ENCODE assay signal across 8 cellular contexts in the genomic region with DNA sequence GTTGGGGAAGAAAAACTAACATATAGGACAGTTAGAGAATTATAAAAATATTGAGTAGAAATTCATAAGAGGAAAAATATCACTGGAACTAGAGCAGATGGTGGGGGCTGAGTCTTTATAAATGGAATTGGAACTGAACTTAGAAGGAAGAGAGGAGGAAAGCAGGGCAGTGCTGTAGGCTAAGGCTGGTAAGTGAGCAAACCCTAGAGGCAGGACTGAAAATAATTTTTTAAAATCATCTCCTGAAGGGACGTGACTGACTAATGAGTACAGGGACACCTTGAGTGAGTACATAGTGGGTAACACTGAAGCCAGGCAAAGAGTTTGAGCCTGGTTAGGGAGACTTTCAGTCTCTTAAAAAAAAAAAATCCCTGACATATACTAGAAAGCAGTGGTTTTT.
DNase-seq lines count a peak whose midpoint lies in the region; ATAC-seq and TF ChIP-seq lines count a peak whose summit lies in the region.

No MANE protein-coding gene starts in this region.

- intact Hi-C loops in activated CD4-positive, alpha-beta T cell treated with anti-CD3 and anti-CD28 coated beads for 36 hours (cut with DNase I, micrococcal nuclease): no loop called here
- intact Hi-C loops in activated CD4-positive, alpha-beta memory T cell treated with anti-CD3 and anti-CD28 coated beads for 36 hours (cut with micrococcal nuclease): no loop called here

- peaks cover 2% of the 10 kb centered on the region for H3K4me1 Mint-ChIP-seq in activated CD4-positive, alpha-beta T cell treated with anti-CD3 and anti-CD28 coated beads for 36 hours
- no peaks in the 10 kb centered on the region for H3K4me1 Mint-ChIP-seq in stimulated activated effector memory CD8-positive, alpha-beta T cell treated with anti-CD3 and anti-CD28 coated beads, Interleukin-12 subunit alpha, Interleukin-12 subunit beta, amount 100 ng/mL, for 72 hours
- H3K4me1 Mint-ChIP-seq in activated CD4-positive, alpha-beta memory T cell treated with anti-CD3 and anti-CD28 coated beads for 36 hours (ENCODE audit: low read depth): peaks cover under 1% of the 10 kb centered on the region

- CTCF ChIA-PET in activated CD4-positive, alpha-beta T cell treated with anti-CD3 and anti-CD28 coated beads for 36 hours (lab: Charles Lee): no interaction called here
- CTCF ChIA-PET in activated CD4-positive, alpha-beta memory T cell treated with anti-CD3 and anti-CD28 coated beads for 36 hours (lab: Charles Lee): interaction anchor here (0.7 to 1.2 kb wide), 2 partner anchors 26 to 40 kb away, joined by 3 read pairs; no protein-coding TSS in a partner anchor

- no peaks in the 10 kb centered on the region for H3K27me3 Mint-ChIP-seq in activated CD4-positive, alpha-beta T cell treated with anti-CD3 and anti-CD28 coated beads for 36 hours
- no peaks in the 10 kb centered on the region for H3K27me3 Mint-ChIP-seq in activated CD4-positive, alpha-beta memory T cell treated with anti-CD3 and anti-CD28 coated beads for 36 hours

- H3K4me3 Mint-ChIP-seq in activated CD4-positive, alpha-beta T cell treated with anti-CD3 and anti-CD28 coated beads for 36 hours: no peak overlapping the region
- no peak overlapping the region for H3K4me3 Mint-ChIP-seq in stimulated activated effector memory CD8-positive, alpha-beta T cell treated with anti-CD3 and anti-CD28 coated beads, Interleukin-12 subunit alpha, Interleukin-12 subunit beta, amount 100 ng/mL, for 72 hours
- no peak overlapping the region for H3K4me3 Mint-ChIP-seq in activated CD4-positive, alpha-beta memory T cell treated with anti-CD3 and anti-CD28 coated beads for 36 hours

- in situ Hi-C loops in GM13976 (cut with MboI; ENCODE audit: low sequenced_read_pairs, unreplicated experiment): no loop called here

- POLR2A ChIA-PET in activated CD4-positive, alpha-beta T cell treated with anti-CD3 and anti-CD28 coated beads for 36 hours (lab: Charles Lee): no interaction called here
- POLR2A ChIA-PET in activated CD4-positive, alpha-beta memory T cell treated with anti-CD3 and anti-CD28 coated beads for 36 hours (lab: Charles Lee): no interaction called here

- H3K36me3 Mint-ChIP-seq in activated CD4-positive, alpha-beta T cell treated with anti-CD3 and anti-CD28 coated beads for 36 hours (ENCODE audit: low read depth): peaks cover 2% of the 10 kb centered on the region
- H3K36me3 Mint-ChIP-seq in stimulated activated effector memory CD8-positive, alpha-beta T cell treated with anti-CD3 and anti-CD28 coated beads, Interleukin-12 subunit alpha, Interleukin-12 subunit beta, amount 100 ng/mL, for 72 hours: no peaks in the 10 kb centered on the region
- H3K36me3 Mint-ChIP-seq in activated CD4-positive, alpha-beta memory T cell treated with anti-CD3 and anti-CD28 coated beads for 36 hours: no peaks in the 10 kb centered on the region

- H3K27ac Mint-ChIP-seq in activated CD4-positive, alpha-beta T cell treated with anti-CD3 and anti-CD28 coated beads for 36 hours: no peak overlapping the region
- H3K27ac Mint-ChIP-seq in stimulated activated effector memory CD8-positive, alpha-beta T cell treated with anti-CD3 and anti-CD28 coated beads, Interleukin-12 subunit alpha, Interleukin-12 subunit beta, amount 100 ng/mL, for 72 hours: no peak overlapping the region
- no peak overlapping the region for H3K27ac Mint-ChIP-seq in activated CD4-positive, alpha-beta memory T cell treated with anti-CD3 and anti-CD28 coated beads for 36 hours

- no peak for TF ChIP-seq EP300 in Ishikawa (IDR thresholded peaks at IDR 0.05; ENCODE audit: borderline replicate concordance)

- ATAC-seq in activated CD4-positive, alpha-beta T cell treated with anti-CD3 and anti-CD28 coated beads for 36 hours: peak; percentile 39
- ATAC-seq in stimulated activated effector memory CD8-positive, alpha-beta T cell treated with anti-CD3 and anti-CD28 coated beads, Interleukin-12 subunit alpha, Interleukin-12 subunit beta, amount 100 ng/mL, for 72 hours: peak; percentile 50

- no peak for TF ChIP-seq CTCF in GM13976 (IDR thresholded peaks at IDR 0.05; ENCODE audit: borderline replicate concordance, control extremely low read depth, extremely low read depth, insufficient read depth, missing control alignments)

- peak; percentile 70 for TF ChIP-seq RAD21 in Ishikawa (IDR thresholded peaks at IDR 0.05; ENCODE audit: low read depth)

- H3K9me3 Mint-ChIP-seq in activated CD4-positive, alpha-beta T cell treated with anti-CD3 and anti-CD28 coated beads for 36 hours (ENCODE audit: low read depth): no peaks in the 10 kb centered on the region
- H3K9me3 Mint-ChIP-seq in stimulated activated effector memory CD8-positive, alpha-beta T cell treated with anti-CD3 and anti-CD28 coated beads, Interleukin-12 subunit alpha, Interleukin-12 subunit beta, amount 100 ng/mL, for 72 hours: no peaks in the 10 kb centered on the region
- no peaks in the 10 kb centered on the region for H3K9me3 Mint-ChIP-seq in activated CD4-positive, alpha-beta memory T cell treated with anti-CD3 and anti-CD28 coated beads for 36 hours

- DNase-seq in activated CD4-positive, alpha-beta T cell treated with anti-CD3 and anti-CD28 coated beads for 36 hours: no peak
- DNase-seq in activated CD4-positive, alpha-beta T cell treated with anti-CD3 and anti-CD28 coated beads, Interleukin-2, amount 50 U/mL, for 1 hour: no peak
- DNase-seq in cerebellum (ENCODE audit: low spot score): peak; percentile 63
- no peak for DNase-seq in stimulated activated effector memory CD8-positive, alpha-beta T cell treated with anti-CD3 and anti-CD28 coated beads, Interleukin-12 subunit alpha, Interleukin-12 subunit beta, amount 100 ng/mL, for 72 hours (ENCODE audit: low spot score in 2 of 2)
- no peak for DNase-seq in NCI-H345 (lab: John Stamatoyannopoulos, UW)
- no peak for DNase-seq in GM13976 (ENCODE audit: low spot score)
- DNase-seq in activated CD4-positive, alpha-beta memory T cell treated with anti-CD3 and anti-CD28 coated beads for 36 hours: no peak

TF ChIP-seq in Ishikawa, 13 proteins besides CTCF, POLR2A, EP300 and RAD21:
- TF ChIP-seq, protein P1, sequence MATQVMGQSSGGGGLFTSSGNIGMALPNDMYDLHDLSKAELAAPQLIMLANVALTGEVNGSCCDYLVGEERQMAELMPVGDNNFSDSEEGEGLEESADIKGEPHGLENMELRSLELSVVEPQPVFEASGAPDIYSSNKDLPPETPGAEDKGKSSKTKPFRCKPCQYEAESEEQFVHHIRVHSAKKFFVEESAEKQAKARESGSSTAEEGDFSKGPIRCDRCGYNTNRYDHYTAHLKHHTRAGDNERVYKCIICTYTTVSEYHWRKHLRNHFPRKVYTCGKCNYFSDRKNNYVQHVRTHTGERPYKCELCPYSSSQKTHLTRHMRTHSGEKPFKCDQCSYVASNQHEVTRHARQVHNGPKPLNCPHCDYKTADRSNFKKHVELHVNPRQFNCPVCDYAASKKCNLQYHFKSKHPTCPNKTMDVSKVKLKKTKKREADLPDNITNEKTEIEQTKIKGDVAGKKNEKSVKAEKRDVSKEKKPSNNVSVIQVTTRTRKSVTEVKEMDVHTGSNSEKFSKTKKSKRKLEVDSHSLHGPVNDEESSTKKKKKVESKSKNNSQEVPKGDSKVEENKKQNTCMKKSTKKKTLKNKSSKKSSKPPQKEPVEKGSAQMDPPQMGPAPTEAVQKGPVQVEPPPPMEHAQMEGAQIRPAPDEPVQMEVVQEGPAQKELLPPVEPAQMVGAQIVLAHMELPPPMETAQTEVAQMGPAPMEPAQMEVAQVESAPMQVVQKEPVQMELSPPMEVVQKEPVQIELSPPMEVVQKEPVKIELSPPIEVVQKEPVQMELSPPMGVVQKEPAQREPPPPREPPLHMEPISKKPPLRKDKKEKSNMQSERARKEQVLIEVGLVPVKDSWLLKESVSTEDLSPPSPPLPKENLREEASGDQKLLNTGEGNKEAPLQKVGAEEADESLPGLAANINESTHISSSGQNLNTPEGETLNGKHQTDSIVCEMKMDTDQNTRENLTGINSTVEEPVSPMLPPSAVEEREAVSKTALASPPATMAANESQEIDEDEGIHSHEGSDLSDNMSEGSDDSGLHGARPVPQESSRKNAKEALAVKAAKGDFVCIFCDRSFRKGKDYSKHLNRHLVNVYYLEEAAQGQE (IDR thresholded peaks at IDR 0.05; ENCODE audit: low read depth): no peak
- TF ChIP-seq ZBTB7A (IDR thresholded peaks at IDR 0.05; ENCODE audit: low read depth) (no peak), FOXM1 (IDR thresholded peaks at IDR 0.05; ENCODE audit: borderline replicate concordance, low read depth) (no peak), EGR1 (IDR thresholded peaks at IDR 0.05) (no peak), NFIC (IDR thresholded peaks at IDR 0.05) (no peak)
- TF ChIP-seq, protein P2, sequence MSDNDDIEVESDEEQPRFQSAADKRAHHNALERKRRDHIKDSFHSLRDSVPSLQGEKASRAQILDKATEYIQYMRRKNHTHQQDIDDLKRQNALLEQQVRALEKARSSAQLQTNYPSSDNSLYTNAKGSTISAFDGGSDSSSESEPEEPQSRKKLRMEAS (IDR thresholded peaks at IDR 0.05): no peak
TF ChIP-seq in Ishikawa: peak in this region for 0.
